16 cellular contexts compared by ENCODE assay signal in genomic region chr12:100484891-100485511, GRCh38. TPM values are rescaled to one million over a fixed set of nuclear protein-coding genes. Genes with fewer than 3 reads are reported as not detected.
A peak's percentile ranks its signal among the peaks of the same experiment; 100 is the strongest.
DNase-seq lines count a peak whose midpoint lies in the region; ATAC-seq and TF ChIP-seq lines count a peak whose summit lies in the region.
"Had no signal": no experiment of that assay in that cellular context is flagged by ENCODE, and none has a peak within 500 bp of the region (broad histone marks: within the 10 kb centered on the region; RNA-seq: fewer than 3 reads in every experiment).

No MANE protein-coding gene starts in this region.

- DNase-seq in SJSA1 (ENCODE audit: low read depth in 1 of 2, low spot score in 2 of 2) (no peak), left colon (no peak), mucosa of descending colon (no peak), SHP77 (lab: John Stamatoyannopoulos, UW) (no peak), NCI-H2196 treated with DMSO at 0.1 percent for 48 hours (lab: John Stamatoyannopoulos, UW; ENCODE audit: unreplicated experiment) (no peak), GF-D8 (lab: John Stamatoyannopoulos, UW) (no peak), cerebellar nuclear complex (lab: John Stamatoyannopoulos, UW) (no peak)
- DNase-seq: CD4-positive, alpha-beta memory T cell; DMS153; DMS79 treated with DMSO at 0.1 percent for 48 hours; EL had no signal

- intact Hi-C loops in left colon (cut with DNase I, micrococcal nuclease): no loop called here
- intact Hi-C loops in mucosa of descending colon (cut with DNase I, micrococcal nuclease): no loop called here

- H3K27ac ChIP-seq in SJSA1: peak overlapping the region; percentile 4; the same call in 1 of the 2 replicates
- H3K27ac ChIP-seq: C4-2B, HL-60 had no signal

- peaks cover 20% of the 10 kb centered on the region for H3K4me1 ChIP-seq in SJSA1 (replicated peaks)
- no peaks in the 10 kb centered on the region for H3K4me1 ChIP-seq in mucosa of descending colon (ENCODE audit: low read depth)

- no peaks in the 10 kb centered on the region for H3K27me3 ChIP-seq in SJSA1 (replicated peaks)

- no peaks in the 10 kb centered on the region for H3K9me3 ChIP-seq in SJSA1 (replicated peaks)
- no peaks in the 10 kb centered on the region for H3K9me3 ChIP-seq in mucosa of descending colon
- H3K9me3 ChIP-seq: HAP-1 had no signal

- no peaks in the 10 kb centered on the region for H3K36me3 ChIP-seq in SJSA1
- no peaks in the 10 kb centered on the region for H3K36me3 ChIP-seq in mucosa of descending colon (ENCODE audit: low read depth)
- H3K36me3 ChIP-seq: HAP-1 had no signal

- ATAC-seq in left colon (peak; percentile 84), mucosa of descending colon (peak; percentile 69)

- H3K4me3 ChIP-seq in SJSA1 (no peak overlapping the region), mucosa of descending colon (no peak overlapping the region)
- H3K4me3 ChIP-seq: HAP-1 had no signal

- no peak for TF ChIP-seq CTCF in mucosa of descending colon (IDR thresholded peaks at IDR 0.05)

RNA-seq across cellular contexts. Expression of gene NR1H4, which starts 11.3 kb away (rescaled TPM):
- total RNA-seq in SJSA1 (2014; rRNA removed; shearing (Covaris generic)): 0.55 TPM in 1 of 2 replicates, not detected in the other
- total RNA-seq in left colon: 10 to 100 TPM; 20.3 to 30.5 TPM
- 10 to 100 TPM in 2 of 3 donors, 1 to 10 TPM in 1; 9.4 to 17.6 (median 13.8) TPM for total RNA-seq in mucosa of descending colon
- total RNA-seq: B cell; CD4-positive, alpha-beta memory T cell; H1 had no signal
